In genomic region chr3:160210799-160211221, GRCh38 we compare ENCODE assay signal across 8 cellular contexts. TPM values are rescaled to one million over a fixed set of nuclear protein-coding genes. Genes with fewer than 3 reads are reported as not detected.
A peak's percentile ranks its signal among the peaks of the same experiment; 100 is the strongest.
DNase-seq lines count a peak whose midpoint lies in the region; ATAC-seq, FAIRE-seq and TF ChIP-seq lines count a peak whose summit lies in the region.

No MANE protein-coding gene starts in this region.

- H3K4me3 Mint-ChIP-seq in neural progenitor cell = no peak overlapping the region
- no peak overlapping the region for H3K4me3 Mint-ChIP-seq in endothelial cell (ENCODE audit: unreplicated experiment)

- TF ChIP-seq CTCF in GM12873 (IDR thresholded peaks at IDR 0.05; ENCODE audit: insufficient read depth, low read depth, low read length, missing control alignments) (peak; percentile 30), neural progenitor cell (IDR thresholded peaks at IDR 0.05) (peak; percentile 33), endothelial cell (IDR thresholded peaks at IDR 0.05; ENCODE audit: unreplicated experiment) (no peak)

- no peaks in the 10 kb centered on the region for H3K4me1 ChIP-seq in neural progenitor cell

- no peak for FAIRE-seq in HTR-8/SVneo (lab: Jason Lieb, UNC)

- H3K9me3 Mint-ChIP-seq in neural progenitor cell (peaks cover 2% of the 10 kb centered on the region), endothelial cell (ENCODE audit: unreplicated experiment) (no peaks in the 10 kb centered on the region)

- H2AFZ ChIP-seq in neural progenitor cell (replicated peaks) = no peak overlapping the region

- H3K27ac Mint-ChIP-seq in neural progenitor cell (no peak overlapping the region), endothelial cell (ENCODE audit: unreplicated experiment) (no peak overlapping the region)

- H3K79me2 ChIP-seq in neural progenitor cell (ENCODE audit: low read depth) = no peaks in the 10 kb centered on the region

- H3K9me3 ChIP-seq in neural progenitor cell (ENCODE audit: low read depth) = no peaks in the 10 kb centered on the region

- no peaks in the 10 kb centered on the region for H4K20me1 ChIP-seq in neural progenitor cell (ENCODE audit: low read depth)

- H3K4me3 ChIP-seq in neural progenitor cell = no peak overlapping the region

- peaks cover 6% of the 10 kb centered on the region for H3K27me3 Mint-ChIP-seq in neural progenitor cell (ENCODE audit: insufficient read depth, low read depth)
- H3K27me3 Mint-ChIP-seq in endothelial cell (ENCODE audit: unreplicated experiment) = peaks cover 3% of the 10 kb centered on the region

- no peak overlapping the region for H3K9ac ChIP-seq in neural progenitor cell

- H3F3A ChIP-seq in neural progenitor cell (ENCODE audit: low read depth) = no peaks in the 10 kb centered on the region

- H3K4me1 Mint-ChIP-seq in neural progenitor cell (peaks cover 14% of the 10 kb centered on the region), endothelial cell (ENCODE audit: unreplicated experiment) (no peaks in the 10 kb centered on the region)

- DNase-seq in HTR-8/SVneo (ENCODE audit: insufficient read length, low spot score) (peak; percentile 24), astrocyte of the hippocampus (ENCODE audit: low read depth, low spot score) (peak; percentile 28), neural progenitor cell (ENCODE audit: low spot score) (no peak), endothelial cell (ENCODE audit: low spot score) (no peak), NCI-H1105 treated with DMSO at 0.1 percent for 48 hours (lab: John Stamatoyannopoulos, UW) (no peak)
- no peak for DNase-seq in stimulated activated CD4-positive, alpha-beta T cell treated with anti-CD3 and anti-CD28 coated beads, Interleukin-2, amount 100 ng/mL, for 48 hours

- H3K36me3 ChIP-seq in neural progenitor cell = no peaks in the 10 kb centered on the region

- H3K27me3 ChIP-seq in neural progenitor cell = no peaks in the 10 kb centered on the region

- no peak overlapping the region for H3K4me2 ChIP-seq in neural progenitor cell

- H3K36me3 Mint-ChIP-seq in neural progenitor cell (no peaks in the 10 kb centered on the region), endothelial cell (ENCODE audit: low read depth, unreplicated experiment) (no peaks in the 10 kb centered on the region)

- ATAC-seq in HG02970 (IDR thresholded peaks at IDR 0.05; ENCODE audit: low FRiP score, unreplicated experiment) = no peak

- no peak overlapping the region for H3K27ac ChIP-seq in neural progenitor cell

RNA-seq across cellular contexts. Expression of gene C3orf80, which starts 14.4 kb away (rescaled TPM):
- total RNA-seq in neural progenitor cell (ENCODE audit: low replicate concordance) = not detected in 2 replicates
- total RNA-seq in endothelial cell (ENCODE audit: unreplicated experiment) = not detected

Comparison
In these comparisons a context has a peak if more than half of its experiments do, and no peak if none do; other contexts are left out.
1. DNase-seq: peak in HTR-8/SVneo (single experiment) and astrocyte of the hippocampus (single experiment); none in neural progenitor cell (single experiment), stimulated activated CD4-positive, alpha-beta T cell treated with anti-CD3 and anti-CD28 coated beads, Interleukin-2, amount 100 ng/mL, for 48 hours (0 of 2), endothelial cell (single experiment) and NCI-H1105 treated with DMSO at 0.1 percent for 48 hours (single experiment).